In the genomic region with DNA sequence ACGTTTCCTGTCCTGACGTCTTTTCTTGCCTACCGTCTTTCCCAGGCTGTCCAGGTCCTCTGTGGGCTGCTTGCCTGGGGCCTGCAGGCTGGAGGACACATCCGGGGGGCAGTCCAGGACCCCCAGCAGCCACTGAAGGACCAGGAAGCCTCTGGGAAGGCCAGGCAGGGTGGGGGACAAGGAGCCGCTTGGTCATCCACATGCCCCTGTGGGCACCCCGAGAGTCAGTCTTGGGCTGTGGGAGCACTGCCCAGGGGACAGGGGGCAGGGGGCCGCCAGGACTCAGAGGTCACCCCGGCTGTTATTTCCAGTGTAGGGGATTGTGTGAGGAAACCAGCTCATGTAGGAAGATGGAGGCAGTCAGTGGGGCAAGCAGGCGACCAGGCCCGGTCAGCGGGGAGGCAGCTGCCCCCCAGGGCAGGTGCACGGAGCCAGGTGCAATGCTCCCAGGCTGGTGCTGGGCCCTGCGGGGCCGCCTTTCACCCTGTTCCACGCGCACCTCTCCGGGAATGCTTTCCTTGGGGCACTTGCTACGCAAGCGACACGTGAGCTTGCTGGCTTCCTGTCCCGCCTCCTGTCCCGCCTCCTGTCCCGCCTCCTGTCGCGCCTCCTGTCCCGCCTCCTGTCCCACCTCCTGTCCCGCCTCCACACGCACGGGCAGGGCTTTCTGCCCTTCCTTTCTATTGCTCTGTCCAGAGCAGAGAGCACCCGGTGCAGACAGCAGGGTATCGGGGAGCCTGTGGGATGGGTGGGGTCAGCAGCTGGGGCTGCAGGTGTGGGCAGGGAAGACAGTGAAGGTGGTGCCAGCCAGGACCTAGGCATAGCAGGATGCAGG, we compare ENCODE assay signal across 1 cellular context.
TF ChIP-seq lines count a peak whose summit lies in the region.

No MANE protein-coding gene starts in this region.

TF ChIP-seq in HEK293, 187 proteins besides CTCF, POLR2A, EP300 and RAD21 (continued from another document and continues in another):
- TF ChIP-seq, protein P1, sequence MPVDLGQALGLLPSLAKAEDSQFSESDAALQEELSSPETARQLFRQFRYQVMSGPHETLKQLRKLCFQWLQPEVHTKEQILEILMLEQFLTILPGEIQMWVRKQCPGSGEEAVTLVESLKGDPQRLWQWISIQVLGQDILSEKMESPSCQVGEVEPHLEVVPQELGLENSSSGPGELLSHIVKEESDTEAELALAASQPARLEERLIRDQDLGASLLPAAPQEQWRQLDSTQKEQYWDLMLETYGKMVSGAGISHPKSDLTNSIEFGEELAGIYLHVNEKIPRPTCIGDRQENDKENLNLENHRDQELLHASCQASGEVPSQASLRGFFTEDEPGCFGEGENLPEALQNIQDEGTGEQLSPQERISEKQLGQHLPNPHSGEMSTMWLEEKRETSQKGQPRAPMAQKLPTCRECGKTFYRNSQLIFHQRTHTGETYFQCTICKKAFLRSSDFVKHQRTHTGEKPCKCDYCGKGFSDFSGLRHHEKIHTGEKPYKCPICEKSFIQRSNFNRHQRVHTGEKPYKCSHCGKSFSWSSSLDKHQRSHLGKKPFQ (tag by site-specific recombination; IDR thresholded peaks at IDR 0.05): no peak
- no peak for TF ChIP-seq YY2 (tag by site-specific recombination; IDR thresholded peaks at IDR 0.05)
- peak; percentile 68; the same call in 1 of the 2 replicates for TF ChIP-seq GLIS1 (tag by site-specific recombination; IDR thresholded peaks at IDR 0.05)
- TF ChIP-seq, protein P2, sequence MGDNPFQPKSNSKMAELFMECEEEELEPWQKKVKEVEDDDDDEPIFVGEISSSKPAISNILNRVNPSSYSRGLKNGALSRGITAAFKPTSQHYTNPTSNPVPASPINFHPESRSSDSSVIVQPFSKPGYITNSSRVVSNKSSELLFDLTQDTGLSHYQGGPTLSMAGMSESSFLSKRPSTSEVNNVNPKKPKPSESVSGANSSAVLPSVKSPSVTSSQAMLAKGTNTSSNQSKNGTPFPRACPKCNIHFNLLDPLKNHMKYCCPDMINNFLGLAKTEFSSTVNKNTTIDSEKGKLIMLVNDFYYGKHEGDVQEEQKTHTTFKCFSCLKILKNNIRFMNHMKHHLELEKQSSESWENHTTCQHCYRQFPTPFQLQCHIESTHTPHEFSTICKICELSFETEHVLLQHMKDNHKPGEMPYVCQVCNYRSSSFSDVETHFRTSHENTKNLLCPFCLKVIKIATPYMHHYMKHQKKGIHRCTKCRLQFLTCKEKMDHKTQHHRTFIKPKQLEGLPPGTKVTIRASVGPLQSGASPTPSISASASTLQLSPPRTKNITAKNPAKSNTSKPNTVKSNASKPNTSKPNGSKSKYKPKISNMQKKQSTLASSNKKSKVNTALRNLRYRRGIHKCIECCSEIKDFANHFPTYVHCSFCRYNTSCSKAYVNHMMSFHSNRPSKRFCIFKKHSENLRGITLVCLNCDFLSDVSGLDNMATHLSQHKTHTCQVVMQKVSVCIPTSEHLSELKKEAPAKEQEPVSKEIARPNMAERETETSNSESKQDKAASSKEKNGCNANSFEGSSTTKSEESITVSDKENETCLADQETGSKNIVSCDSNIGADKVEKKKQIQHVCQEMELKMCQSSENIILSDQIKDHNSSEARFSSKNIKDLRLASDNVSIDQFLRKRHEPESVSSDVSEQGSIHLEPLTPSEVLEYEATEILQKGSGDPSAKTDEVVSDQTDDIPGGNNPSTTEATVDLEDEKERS (tag by site-specific recombination; IDR thresholded peaks at IDR 0.05): no peak
- peak; percentile 93 for TF ChIP-seq SP2 (tag by site-specific recombination; IDR thresholded peaks at IDR 0.05)
- TF ChIP-seq ZNF19 (tag by site-specific recombination; IDR thresholded peaks at IDR 0.05; ENCODE audit: low read depth): no peak
- no peak for TF ChIP-seq SCRT2 (tag by site-specific recombination; IDR thresholded peaks at IDR 0.05)
- peak; percentile 93 for TF ChIP-seq KLF9 (tag by site-specific recombination; IDR thresholded peaks at IDR 0.05; ENCODE audit: low read depth)
- 0 out of 2 replicates have a peak, but pooled peaks have one; percentile 42 for TF ChIP-seq ZXDB (tag by site-specific recombination; IDR thresholded peaks at IDR 0.05)
- peak; percentile 91 for TF ChIP-seq EGR2 (tag by site-specific recombination; IDR thresholded peaks at IDR 0.05; ENCODE audit: low read depth)
- TF ChIP-seq, protein P3, sequence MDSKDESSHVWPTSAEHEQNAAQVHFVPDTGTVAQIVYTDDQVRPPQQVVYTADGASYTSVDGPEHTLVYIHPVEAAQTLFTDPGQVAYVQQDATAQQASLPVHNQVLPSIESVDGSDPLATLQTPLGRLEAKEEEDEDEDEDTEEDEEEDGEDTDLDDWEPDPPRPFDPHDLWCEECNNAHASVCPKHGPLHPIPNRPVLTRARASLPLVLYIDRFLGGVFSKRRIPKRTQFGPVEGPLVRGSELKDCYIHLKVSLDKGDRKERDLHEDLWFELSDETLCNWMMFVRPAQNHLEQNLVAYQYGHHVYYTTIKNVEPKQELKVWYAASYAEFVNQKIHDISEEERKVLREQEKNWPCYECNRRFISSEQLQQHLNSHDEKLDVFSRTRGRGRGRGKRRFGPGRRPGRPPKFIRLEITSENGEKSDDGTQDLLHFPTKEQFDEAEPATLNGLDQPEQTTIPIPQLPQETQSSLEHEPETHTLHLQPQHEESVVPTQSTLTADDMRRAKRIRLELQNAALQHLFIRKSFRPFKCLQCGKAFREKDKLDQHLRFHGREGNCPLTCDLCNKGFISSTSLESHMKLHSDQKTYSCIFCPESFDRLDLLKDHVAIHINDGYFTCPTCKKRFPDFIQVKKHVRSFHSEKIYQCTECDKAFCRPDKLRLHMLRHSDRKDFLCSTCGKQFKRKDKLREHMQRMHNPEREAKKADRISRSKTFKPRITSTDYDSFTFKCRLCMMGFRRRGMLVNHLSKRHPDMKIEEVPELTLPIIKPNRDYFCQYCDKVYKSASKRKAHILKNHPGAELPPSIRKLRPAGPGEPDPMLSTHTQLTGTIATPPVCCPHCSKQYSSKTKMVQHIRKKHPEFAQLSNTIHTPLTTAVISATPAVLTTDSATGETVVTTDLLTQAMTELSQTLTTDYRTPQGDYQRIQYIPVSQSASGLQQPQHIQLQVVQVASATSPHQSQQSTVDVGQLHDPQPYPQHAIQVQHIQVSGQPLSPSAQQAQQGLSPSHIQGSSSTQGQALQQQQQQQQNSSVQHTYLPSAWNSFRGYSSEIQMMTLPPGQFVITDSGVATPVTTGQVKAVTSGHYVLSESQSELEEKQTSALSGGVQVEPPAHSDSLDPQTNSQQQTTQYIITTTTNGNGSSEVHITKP (tag by site-specific recombination; IDR thresholded peaks at IDR 0.05): no peak
- no peak for TF ChIP-seq WT1 (tag by site-specific recombination; IDR thresholded peaks at IDR 0.05)
- no peak for TF ChIP-seq ZNF239 (tag by site-specific recombination; IDR thresholded peaks at IDR 0.05)
- TF ChIP-seq ZNF324 (tag by site-specific recombination; IDR thresholded peaks at IDR 0.05): no peak
- TF ChIP-seq ZNF221 (tag by site-specific recombination; IDR thresholded peaks at IDR 0.05; ENCODE audit: borderline replicate concordance): no peak
- no peak for TF ChIP-seq GFI1B (tag by site-specific recombination; IDR thresholded peaks at IDR 0.05)
- no peak for TF ChIP-seq MYNN (tag by site-specific recombination; IDR thresholded peaks at IDR 0.05; ENCODE audit: borderline replicate concordance)
- no peak for TF ChIP-seq ZNF354C (tag by site-specific recombination; IDR thresholded peaks at IDR 0.05; ENCODE audit: borderline replicate concordance, low read depth)
- TF ChIP-seq ZNF664 (tag by site-specific recombination; IDR thresholded peaks at IDR 0.05): no peak
- no peak for TF ChIP-seq REPIN1 (tag by site-specific recombination; IDR thresholded peaks at IDR 0.05; ENCODE audit: low read depth)
- TF ChIP-seq, protein P4, sequence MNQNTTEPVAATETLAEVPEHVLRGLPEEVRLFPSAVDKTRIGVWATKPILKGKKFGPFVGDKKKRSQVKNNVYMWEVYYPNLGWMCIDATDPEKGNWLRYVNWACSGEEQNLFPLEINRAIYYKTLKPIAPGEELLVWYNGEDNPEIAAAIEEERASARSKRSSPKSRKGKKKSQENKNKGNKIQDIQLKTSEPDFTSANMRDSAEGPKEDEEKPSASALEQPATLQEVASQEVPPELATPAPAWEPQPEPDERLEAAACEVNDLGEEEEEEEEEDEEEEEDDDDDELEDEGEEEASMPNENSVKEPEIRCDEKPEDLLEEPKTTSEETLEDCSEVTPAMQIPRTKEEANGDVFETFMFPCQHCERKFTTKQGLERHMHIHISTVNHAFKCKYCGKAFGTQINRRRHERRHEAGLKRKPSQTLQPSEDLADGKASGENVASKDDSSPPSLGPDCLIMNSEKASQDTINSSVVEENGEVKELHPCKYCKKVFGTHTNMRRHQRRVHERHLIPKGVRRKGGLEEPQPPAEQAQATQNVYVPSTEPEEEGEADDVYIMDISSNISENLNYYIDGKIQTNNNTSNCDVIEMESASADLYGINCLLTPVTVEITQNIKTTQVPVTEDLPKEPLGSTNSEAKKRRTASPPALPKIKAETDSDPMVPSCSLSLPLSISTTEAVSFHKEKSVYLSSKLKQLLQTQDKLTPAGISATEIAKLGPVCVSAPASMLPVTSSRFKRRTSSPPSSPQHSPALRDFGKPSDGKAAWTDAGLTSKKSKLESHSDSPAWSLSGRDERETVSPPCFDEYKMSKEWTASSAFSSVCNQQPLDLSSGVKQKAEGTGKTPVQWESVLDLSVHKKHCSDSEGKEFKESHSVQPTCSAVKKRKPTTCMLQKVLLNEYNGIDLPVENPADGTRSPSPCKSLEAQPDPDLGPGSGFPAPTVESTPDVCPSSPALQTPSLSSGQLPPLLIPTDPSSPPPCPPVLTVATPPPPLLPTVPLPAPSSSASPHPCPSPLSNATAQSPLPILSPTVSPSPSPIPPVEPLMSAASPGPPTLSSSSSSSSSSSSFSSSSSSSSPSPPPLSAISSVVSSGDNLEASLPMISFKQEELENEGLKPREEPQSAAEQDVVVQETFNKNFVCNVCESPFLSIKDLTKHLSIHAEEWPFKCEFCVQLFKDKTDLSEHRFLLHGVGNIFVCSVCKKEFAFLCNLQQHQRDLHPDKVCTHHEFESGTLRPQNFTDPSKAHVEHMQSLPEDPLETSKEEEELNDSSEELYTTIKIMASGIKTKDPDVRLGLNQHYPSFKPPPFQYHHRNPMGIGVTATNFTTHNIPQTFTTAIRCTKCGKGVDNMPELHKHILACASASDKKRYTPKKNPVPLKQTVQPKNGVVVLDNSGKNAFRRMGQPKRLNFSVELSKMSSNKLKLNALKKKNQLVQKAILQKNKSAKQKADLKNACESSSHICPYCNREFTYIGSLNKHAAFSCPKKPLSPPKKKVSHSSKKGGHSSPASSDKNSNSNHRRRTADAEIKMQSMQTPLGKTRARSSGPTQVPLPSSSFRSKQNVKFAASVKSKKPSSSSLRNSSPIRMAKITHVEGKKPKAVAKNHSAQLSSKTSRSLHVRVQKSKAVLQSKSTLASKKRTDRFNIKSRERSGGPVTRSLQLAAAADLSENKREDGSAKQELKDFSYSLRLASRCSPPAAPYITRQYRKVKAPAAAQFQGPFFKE (tag by site-specific recombination; IDR thresholded peaks at IDR 0.05; ENCODE audit: borderline replicate concordance): no peak
- no peak for TF ChIP-seq ZNF777 (tag by site-specific recombination; IDR thresholded peaks at IDR 0.05; ENCODE audit: borderline replicate concordance)
- TF ChIP-seq, protein P5, sequence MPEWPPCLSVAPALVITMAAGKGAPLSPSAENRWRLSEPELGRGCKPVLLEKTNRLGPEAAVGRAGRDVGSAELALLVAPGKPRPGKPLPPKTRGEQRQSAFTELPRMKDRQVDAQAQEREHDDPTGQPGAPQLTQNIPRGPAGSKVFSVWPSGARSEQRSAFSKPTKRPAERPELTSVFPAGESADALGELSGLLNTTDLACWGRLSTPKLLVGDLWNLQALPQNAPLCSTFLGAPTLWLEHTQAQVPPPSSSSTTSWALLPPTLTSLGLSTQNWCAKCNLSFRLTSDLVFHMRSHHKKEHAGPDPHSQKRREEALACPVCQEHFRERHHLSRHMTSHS (tag by site-specific recombination; IDR thresholded peaks at IDR 0.05): no peak
- TF ChIP-seq ZNF114 (tag by site-specific recombination; IDR thresholded peaks at IDR 0.05): no peak
- TF ChIP-seq KLF10 (tag by site-specific recombination; IDR thresholded peaks at IDR 0.05): peak; percentile 98
- TF ChIP-seq, protein P6, sequence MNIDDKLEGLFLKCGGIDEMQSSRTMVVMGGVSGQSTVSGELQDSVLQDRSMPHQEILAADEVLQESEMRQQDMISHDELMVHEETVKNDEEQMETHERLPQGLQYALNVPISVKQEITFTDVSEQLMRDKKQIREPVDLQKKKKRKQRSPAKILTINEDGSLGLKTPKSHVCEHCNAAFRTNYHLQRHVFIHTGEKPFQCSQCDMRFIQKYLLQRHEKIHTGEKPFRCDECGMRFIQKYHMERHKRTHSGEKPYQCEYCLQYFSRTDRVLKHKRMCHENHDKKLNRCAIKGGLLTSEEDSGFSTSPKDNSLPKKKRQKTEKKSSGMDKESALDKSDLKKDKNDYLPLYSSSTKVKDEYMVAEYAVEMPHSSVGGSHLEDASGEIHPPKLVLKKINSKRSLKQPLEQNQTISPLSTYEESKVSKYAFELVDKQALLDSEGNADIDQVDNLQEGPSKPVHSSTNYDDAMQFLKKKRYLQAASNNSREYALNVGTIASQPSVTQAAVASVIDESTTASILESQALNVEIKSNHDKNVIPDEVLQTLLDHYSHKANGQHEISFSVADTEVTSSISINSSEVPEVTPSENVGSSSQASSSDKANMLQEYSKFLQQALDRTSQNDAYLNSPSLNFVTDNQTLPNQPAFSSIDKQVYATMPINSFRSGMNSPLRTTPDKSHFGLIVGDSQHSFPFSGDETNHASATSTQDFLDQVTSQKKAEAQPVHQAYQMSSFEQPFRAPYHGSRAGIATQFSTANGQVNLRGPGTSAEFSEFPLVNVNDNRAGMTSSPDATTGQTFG (tag by site-specific recombination; IDR thresholded peaks at IDR 0.05; ENCODE audit: borderline replicate concordance): no peak
- TF ChIP-seq ZNF514 (tag by site-specific recombination; IDR thresholded peaks at IDR 0.05): no peak
- TF ChIP-seq KLF16 (tag by site-specific recombination; IDR thresholded peaks at IDR 0.05): peak; percentile 93
- no peak for TF ChIP-seq ZNF214 (tag by site-specific recombination; IDR thresholded peaks at IDR 0.05; ENCODE audit: borderline replicate concordance)
- no peak for TF ChIP-seq ZNF391 (tag by site-specific recombination; IDR thresholded peaks at IDR 0.05; ENCODE audit: borderline replicate concordance, low read depth)
- TF ChIP-seq ZNF266 (tag by site-specific recombination; IDR thresholded peaks at IDR 0.05; ENCODE audit: low read depth): no peak
- TF ChIP-seq, protein P7, sequence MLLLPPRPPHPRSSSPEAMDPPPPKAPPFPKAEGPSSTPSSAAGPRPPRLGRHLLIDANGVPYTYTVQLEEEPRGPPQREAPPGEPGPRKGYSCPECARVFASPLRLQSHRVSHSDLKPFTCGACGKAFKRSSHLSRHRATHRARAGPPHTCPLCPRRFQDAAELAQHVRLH (tag by site-specific recombination; IDR thresholded peaks at IDR 0.05): no peak
